Comparison of ENCODE assay signal across 22 cellular contexts in genomic region chr11:112748713-112749481, GRCh38.
DNase-seq lines count a peak whose midpoint lies in the region; ATAC-seq and TF ChIP-seq lines count a peak whose summit lies in the region.
"Had no signal": no experiment of that assay in that cellular context is flagged by ENCODE, and none has a peak within 500 bp of the region (broad histone marks: within the 10 kb centered on the region; RNA-seq: fewer than 3 reads in every experiment).

No MANE protein-coding gene starts in this region.

- ATAC-seq in Right ventricle myocardium superior (ENCODE audit: poor library complexity) (peak; percentile 32), GM18870 (IDR thresholded peaks at IDR 0.05; ENCODE audit: unreplicated experiment) (no peak), GM18517 (IDR thresholded peaks at IDR 0.05; ENCODE audit: unreplicated experiment) (no peak)
- no peak for ATAC-seq in activated naive CD8-positive, alpha-beta T cell treated with anti-CD3 and anti-CD28 coated beads, Interleukin-2, amount 50 U/mL, for 24 hours
- ATAC-seq: GM23338, left lobe of liver, psoas muscle had no signal

- peaks cover 18% of the 10 kb centered on the region for H3K27me3 ChIP-seq in left ventricle myocardium inferior (ENCODE audit: low read depth)
- H3K27me3 ChIP-seq: BLaER1, transverse colon had no signal

- intact Hi-C loops in Right ventricle myocardium superior (cut with DNase I), result no loop called here
- intact Hi-C loops in left ventricle myocardium inferior (cut with micrococcal nuclease), result no loop called here

- no peaks in the 10 kb centered on the region for H3K9me3 Mint-ChIP-seq in activated naive CD8-positive, alpha-beta T cell treated with anti-CD3 and anti-CD28 coated beads, Interleukin-2, amount 50 U/mL, for 24 hours
- H3K9me3 Mint-ChIP-seq: activated CD4-positive, alpha-beta memory T cell treated with anti-CD3 and anti-CD28 coated beads, Interleukin-2, amount 10 ng/mL, durations not matched to agents 7 days and 5 days; GM23338; stimulated activated naive CD8-positive, alpha-beta T cell treated with anti-CD3 and anti-CD28 coated beads, Interleukin-15, Interleukin-2, amounts not matched to agents 100 ng/mL and 50 ng/mL, for 24 hours had no signal

- DNase-seq in Right ventricle myocardium superior (no peak), left ventricle myocardium inferior (no peak), NCI-H524 treated with DMSO at 0.1 percent for 48 hours (lab: John Stamatoyannopoulos, UW) (peak; percentile 95), left kidney (ENCODE audit: low read depth, low spot score) (peak; percentile 92), substantia nigra (lab: John Stamatoyannopoulos, UW) (peak in 4 of 49 donors; percentile 6 to 38 (median 16))
- DNase-seq in activated naive CD8-positive, alpha-beta T cell treated with anti-CD3 and anti-CD28 coated beads, Interleukin-2, amount 50 U/mL, for 24 hours, result no peak
- DNase-seq: activated CD4-positive, alpha-beta memory T cell treated with anti-CD3 and anti-CD28 coated beads, Interleukin-2, amount 10 ng/mL, durations not matched to agents 7 days and 5 days; activated gamma-delta T cell treated with Interleukin-2 at 50 U/mL for 16 hours; COR-L47; NCI-H187 treated with DMSO at 0.1 percent for 48 hours; psoas muscle; spleen; stimulated activated CD4-positive, alpha-beta T cell treated with anti-CD3 and anti-CD28 coated beads, Interleukin-4, amount 100 ng/mL, for 1 hour; T1000; transverse colon had no signal

- no peaks in the 10 kb centered on the region for H3K36me3 ChIP-seq in left ventricle myocardium inferior
- H3K36me3 ChIP-seq: BLaER1, spleen, transverse colon had no signal

- no peaks in the 10 kb centered on the region for H3K9me3 ChIP-seq in left ventricle myocardium inferior (replicated peaks)
- H3K9me3 ChIP-seq: BLaER1, psoas muscle, spleen, transverse colon had no signal

- H3K27ac Mint-ChIP-seq in activated naive CD8-positive, alpha-beta T cell treated with anti-CD3 and anti-CD28 coated beads, Interleukin-2, amount 50 U/mL, for 24 hours, result no peak overlapping the region
- H3K27ac Mint-ChIP-seq: activated CD4-positive, alpha-beta memory T cell treated with anti-CD3 and anti-CD28 coated beads, Interleukin-2, amount 10 ng/mL, durations not matched to agents 7 days and 5 days; GM23338; stimulated activated naive CD8-positive, alpha-beta T cell treated with anti-CD3 and anti-CD28 coated beads, Interleukin-15, Interleukin-2, amounts not matched to agents 100 ng/mL and 50 ng/mL, for 24 hours had no signal

- no peaks in the 10 kb centered on the region for H3K36me3 Mint-ChIP-seq in activated naive CD8-positive, alpha-beta T cell treated with anti-CD3 and anti-CD28 coated beads, Interleukin-2, amount 50 U/mL, for 24 hours (ENCODE audit: low read depth)

- peaks cover 11% of the 10 kb centered on the region for H3K4me1 ChIP-seq in left ventricle myocardium inferior
- H3K4me1 ChIP-seq: psoas muscle, spleen, transverse colon had no signal

- H3K4me1 Mint-ChIP-seq in activated naive CD8-positive, alpha-beta T cell treated with anti-CD3 and anti-CD28 coated beads, Interleukin-2, amount 50 U/mL, for 24 hours, result no peaks in the 10 kb centered on the region
- H3K4me1 Mint-ChIP-seq: activated CD4-positive, alpha-beta memory T cell treated with anti-CD3 and anti-CD28 coated beads, Interleukin-2, amount 10 ng/mL, durations not matched to agents 7 days and 5 days had no signal

- H3K27ac ChIP-seq in left ventricle myocardium inferior (replicated peaks), result no peak overlapping the region
- peak overlapping the region; percentile 4 for H3K27ac ChIP-seq in substantia nigra (ENCODE audit: low read depth, low read length, poor library complexity, severe bottlenecking)
- H3K27ac ChIP-seq: BLaER1, psoas muscle, RWPE1, spleen, transverse colon had no signal

- H3K4me3 Mint-ChIP-seq in activated naive CD8-positive, alpha-beta T cell treated with anti-CD3 and anti-CD28 coated beads, Interleukin-2, amount 50 U/mL, for 24 hours, result no peak overlapping the region
- H3K4me3 Mint-ChIP-seq: activated CD4-positive, alpha-beta memory T cell treated with anti-CD3 and anti-CD28 coated beads, Interleukin-2, amount 10 ng/mL, durations not matched to agents 7 days and 5 days; GM23338; stimulated activated naive CD8-positive, alpha-beta T cell treated with anti-CD3 and anti-CD28 coated beads, Interleukin-15, Interleukin-2, amounts not matched to agents 100 ng/mL and 50 ng/mL, for 24 hours had no signal

- H3K4me3 ChIP-seq in left ventricle myocardium inferior, result no peak overlapping the region
- H3K4me3 ChIP-seq: BLaER1, GM23338, psoas muscle, spleen, transverse colon had no signal

- peaks cover 11% of the 10 kb centered on the region for H3K27me3 Mint-ChIP-seq in activated naive CD8-positive, alpha-beta T cell treated with anti-CD3 and anti-CD28 coated beads, Interleukin-2, amount 50 U/mL, for 24 hours

- TF ChIP-seq CTCF in left ventricle myocardium inferior (IDR thresholded peaks at IDR 0.05; ENCODE audit: borderline replicate concordance), result no peak

Comparison
In these comparisons a context has a peak if more than half of its experiments do, and no peak if none do; other contexts are left out.
1. DNase-seq: peak in NCI-H524 treated with DMSO at 0.1 percent for 48 hours (single experiment) and left kidney (single experiment); none in Right ventricle myocardium superior (single experiment), left ventricle myocardium inferior (single experiment) and activated naive CD8-positive, alpha-beta T cell treated with anti-CD3 and anti-CD28 coated beads, Interleukin-2, amount 50 U/mL, for 24 hours (single experiment).